In genomic region chr5:53558966-53559365, GRCh38 we compare ENCODE assay signal across 19 cellular contexts. TPM values are rescaled to one million over a fixed set of nuclear protein-coding genes. Genes with fewer than 3 reads are reported as not detected.
DNase-seq lines count a peak whose midpoint lies in the region; ATAC-seq and TF ChIP-seq lines count a peak whose summit lies in the region.
"Had no signal": no experiment of that assay in that cellular context is flagged by ENCODE, and none has a peak within 500 bp of the region (broad histone marks: within the 10 kb centered on the region; RNA-seq: fewer than 3 reads in every experiment).

No MANE protein-coding gene starts in this region.

- TF ChIP-seq CTCF in WTC11 (IDR thresholded peaks at IDR 0.05) = no peak
- no peak for TF ChIP-seq CTCF in nephron (IDR thresholded peaks at IDR 0.05; ENCODE audit: unreplicated experiment in 3 of 3)
- no peak for TF ChIP-seq CTCF in esophagus squamous epithelium (IDR thresholded peaks at IDR 0.05)

- POLR2A ChIA-PET in WTC11 (lab: Charles Lee) = no interaction called here

- DNase-seq in activated naive CD4-positive, alpha-beta T cell treated with Interleukin-2 at 50 U/mL for 16 hours = no peak
- DNase-seq in WTC11 (ENCODE audit: low spot score) (no peak), DMS153 treated with DMSO at 0.1 percent for 48 hours (lab: John Stamatoyannopoulos, UW; ENCODE audit: unreplicated experiment) (no peak), esophagus squamous epithelium (lab: John Stamatoyannopoulos, UW) (no peak), HUDEP-2 (lab: John Stamatoyannopoulos, UW; ENCODE audit: unreplicated experiment in 76 of 76) (no peak)
- DNase-seq: 8988T; ACHN; Calu3; CD4-positive, CD25-positive, alpha-beta regulatory T cell; DMS 273 treated with DMSO at 0.1 percent for 48 hours; DMS79; GOT3; KBM-7 had no signal

- H3K27me3 Mint-ChIP-seq in activated naive CD4-positive, alpha-beta T cell treated with anti-CD3 and anti-CD28 coated beads, Interleukin-2, amount 50 U/mL, for 24 hours = peaks cover 29% of the 10 kb centered on the region
- H3K27me3 Mint-ChIP-seq in WTC11 (ENCODE audit: low read depth) (no peaks in the 10 kb centered on the region; the same call in 1 of the 2 replicates), nephron (ENCODE audit: low read depth) (no peaks in the 10 kb centered on the region)

- H3K4me3 ChIP-seq in esophagus squamous epithelium = no peak overlapping the region
- H3K4me3 ChIP-seq: BLaER1 treated with 17β-estradiol and CSF1 and Interleukin-3, amounts not matched to agents 10 nM and 100 nM; GM12878; HAP-1 had no signal

- H3K4me1 Mint-ChIP-seq in activated naive CD4-positive, alpha-beta T cell treated with anti-CD3 and anti-CD28 coated beads, Interleukin-2, amount 50 U/mL, for 24 hours = peaks cover 35% of the 10 kb centered on the region
- H3K4me1 Mint-ChIP-seq in WTC11 (peaks cover 21% of the 10 kb centered on the region), nephron (peaks cover 28% of the 10 kb centered on the region)

- no peaks in the 10 kb centered on the region for H3K9me3 Mint-ChIP-seq in activated naive CD4-positive, alpha-beta T cell treated with anti-CD3 and anti-CD28 coated beads, Interleukin-2, amount 50 U/mL, for 24 hours
- peaks cover 17% of the 10 kb centered on the region for H3K9me3 Mint-ChIP-seq in WTC11
- H3K9me3 Mint-ChIP-seq in nephron = peaks cover 3% of the 10 kb centered on the region

- no peaks in the 10 kb centered on the region for H3K36me3 ChIP-seq in esophagus squamous epithelium
- H3K36me3 ChIP-seq: BLaER1 treated with 17β-estradiol and CSF1 and Interleukin-3, amounts not matched to agents 10 nM and 100 nM; HAP-1 had no signal

- no peak overlapping the region for H3K27ac Mint-ChIP-seq in activated naive CD4-positive, alpha-beta T cell treated with anti-CD3 and anti-CD28 coated beads, Interleukin-2, amount 50 U/mL, for 24 hours
- H3K27ac Mint-ChIP-seq in WTC11 (no peak overlapping the region), nephron (no peak overlapping the region)
- H3K27ac Mint-ChIP-seq: CD4-positive, CD25-positive, alpha-beta regulatory T cell had no signal

- H3K4me1 ChIP-seq in esophagus squamous epithelium = peaks cover 6 to 34% (median 12%) of the 10 kb centered on the region in 3 donors

- peaks cover 0 to 29% (median 0%) of the 10 kb centered on the region in 4 donors for H3K27me3 ChIP-seq in esophagus squamous epithelium
- H3K27me3 ChIP-seq: BLaER1 treated with 17β-estradiol and CSF1 and Interleukin-3, amounts not matched to agents 10 nM and 100 nM had no signal

- no peak for TF ChIP-seq POLR2A in esophagus squamous epithelium (IDR thresholded peaks at IDR 0.05)

- H3K4me3 Mint-ChIP-seq in activated naive CD4-positive, alpha-beta T cell treated with anti-CD3 and anti-CD28 coated beads, Interleukin-2, amount 50 U/mL, for 24 hours = peak overlapping the region; percentile 3
- H3K4me3 Mint-ChIP-seq in WTC11 (no peak overlapping the region), nephron (peak overlapping the region; percentile 35 to 69 (median 36))

- H3K36me3 Mint-ChIP-seq in activated naive CD4-positive, alpha-beta T cell treated with anti-CD3 and anti-CD28 coated beads, Interleukin-2, amount 50 U/mL, for 24 hours = peaks cover 3% of the 10 kb centered on the region
- H3K36me3 Mint-ChIP-seq in WTC11 (peaks cover 20% of the 10 kb centered on the region), nephron (ENCODE audit: low read depth) (peaks cover 14% of the 10 kb centered on the region)

- intact Hi-C loops in esophagus squamous epithelium (cut with DNase I) = no loop called here

- no peaks in the 10 kb centered on the region for H3K9me3 ChIP-seq in esophagus squamous epithelium

- no peak for ATAC-seq in WTC11
- ATAC-seq: GM12878 had no signal

- H3K27ac ChIP-seq in esophagus squamous epithelium = no peak overlapping the region
- H3K27ac ChIP-seq: BLaER1 treated with 17β-estradiol and CSF1 and Interleukin-3, amounts not matched to agents 10 nM and 100 nM; HL-60 had no signal

- CTCF ChIA-PET in WTC11 (lab: Charles Lee) = no interaction called here

TF ChIP-seq in WTC11, 78 proteins besides CTCF, POLR2A, EP300 and RAD21:
- no peak for TF ChIP-seq MLX (CRISPR knock-in tag; IDR thresholded peaks at IDR 0.05)
- peak; percentile 90 for TF ChIP-seq GTF2I (CRISPR knock-in tag; conservative IDR thresholded peaks at IDR 0.05)

RNA-seq across cellular contexts. Expression of gene NDUFS4, which starts 1.5 kb away (rescaled TPM):
- total RNA-seq in WTC11 (2021) = 68.5 to 87.4 TPM (median 85.1 TPM) in 3 replicates
- 100 to 1,000 TPM in 1 of 4 donors, 10 to 100 TPM in 3; 70.8 to 129 (median 89.8) TPM for total RNA-seq in esophagus squamous epithelium
